In genomic region chr15:87959080-87959479, GRCh38 we compare ENCODE assay signal across 1 cellular context.
TF ChIP-seq lines count a peak whose summit lies in the region.

No MANE protein-coding gene starts in this region.

TF ChIP-seq in SK-N-SH treated with all-trans-retinoic acid at 6 μM for 48 hours, 23 proteins besides CTCF, POLR2A, EP300 and RAD21 (continued from another document):
- TF ChIP-seq TSHZ2 (CRISPR knock-in tag; IDR thresholded peaks at IDR 0.05): no peak
- TF ChIP-seq PPARA (CRISPR knock-in tag; IDR thresholded peaks at IDR 0.05; ENCODE audit: borderline replicate concordance): no peak
- no peak for TF ChIP-seq RARB (CRISPR knock-in tag; IDR thresholded peaks at IDR 0.05)
- TF ChIP-seq BACH2 (CRISPR knock-in tag; IDR thresholded peaks at IDR 0.05; ENCODE audit: borderline replicate concordance): no peak
